24 cellular contexts compared by ENCODE assay signal in genomic region chr16:80664226-80664625, GRCh38.
DNase-seq lines count a peak whose midpoint lies in the region; ATAC-seq and TF ChIP-seq lines count a peak whose summit lies in the region.
"Had no signal": no experiment of that assay in that cellular context is flagged by ENCODE, and none has a peak within 500 bp of the region (broad histone marks: within the 10 kb centered on the region; RNA-seq: fewer than 3 reads in every experiment).

No MANE protein-coding gene starts in this region.

- TF ChIP-seq CTCF in glutamatergic neuron (IDR thresholded peaks at IDR 0.05; ENCODE audit: partially characterized antibody, unreplicated experiment) (no peak), smooth muscle cell (IDR thresholded peaks at IDR 0.05; ENCODE audit: borderline replicate concordance, insufficient read depth, poor library complexity, severe bottlenecking) (no peak), BE2C (IDR thresholded peaks at IDR 0.05; ENCODE audit: low read depth, low read length) (no peak)

- no peak overlapping the region for H3K4me2 ChIP-seq in smooth muscle cell
- H3K4me2 ChIP-seq: A549 had no signal

- no peaks in the 10 kb centered on the region for H3K79me2 ChIP-seq in smooth muscle cell (ENCODE audit: low read depth)

- intact Hi-C loops in activated T-helper 2 cell treated with anti-CD3 and anti-CD28 coated beads, Interferon-gamma antibody, Interleukin-2, Interleukin-4, amounts not matched to agents 10 μg/mL and 5 μg/mL and 100 μg/mL, durations not matched to agents 14 hours and 24 hours and 36 hours (cut with micrococcal nuclease), result no loop called here

- no peak overlapping the region for H3K9ac ChIP-seq in smooth muscle cell (ENCODE audit: low read depth)

- H3K4me3 Mint-ChIP-seq in T-helper 17 cell (no peak overlapping the region), glutamatergic neuron (ENCODE audit: unreplicated experiment) (no peak overlapping the region)
- no peak overlapping the region for H3K4me3 Mint-ChIP-seq in activated T-helper 2 cell treated with anti-CD3 and anti-CD28 coated beads, Interferon-gamma antibody, Interleukin-2, Interleukin-4, amounts not matched to agents 10 μg/mL and 5 μg/mL and 100 μg/mL, durations not matched to agents 14 hours and 24 hours and 36 hours (ENCODE audit: low read depth)
- H3K4me3 Mint-ChIP-seq: CD8-positive, alpha-beta T cell; HFFc6 had no signal

- no peak for ATAC-seq in T-helper 17 cell
- ATAC-seq: A549; CD8-positive, alpha-beta T cell had no signal

- peak; percentile 97 to 98 for DNase-seq in NCI-H524 (lab: John Stamatoyannopoulos, UW)
- DNase-seq in T-helper 17 cell, result no peak
- DNase-seq in glutamatergic neuron, result no peak
- DNase-seq in retina, result peak; percentile 14
- no peak for DNase-seq in smooth muscle cell (lab: John Stamatoyannopoulos, UW; ENCODE audit: unreplicated experiment)
- no peak for DNase-seq in activated T-helper 2 cell treated with anti-CD3 and anti-CD28 coated beads, Interferon-gamma antibody, Interleukin-2, Interleukin-4, amounts not matched to agents 10 μg/mL and 5 μg/mL and 100 μg/mL, durations not matched to agents 14 hours and 24 hours and 36 hours (ENCODE audit: low spot score)
- no peak for DNase-seq in BE2C
- DNase-seq: Caco-2; CD8-positive, alpha-beta T cell; DMS 273 treated with DMSO at 0.1 percent for 48 hours; DMS79; GF-D8; GOT3; HFFc6; KBM-7; NCI-H1105 treated with DMSO at 0.1 percent for 48 hours; NCI-H1694 treated with DMSO at 0.1 percent for 48 hours; NCI-H2081; NCI-H2227 treated with DMSO at 0.1 percent for 48 hours; SIG-M5 had no signal

- H3F3A ChIP-seq in smooth muscle cell (ENCODE audit: low read depth), result no peaks in the 10 kb centered on the region

- H3K27ac Mint-ChIP-seq in T-helper 17 cell (peak overlapping the region; percentile 67), glutamatergic neuron (ENCODE audit: unreplicated experiment) (peak overlapping the region; percentile 35)
- no peak overlapping the region for H3K27ac Mint-ChIP-seq in activated T-helper 2 cell treated with anti-CD3 and anti-CD28 coated beads, Interferon-gamma antibody, Interleukin-2, Interleukin-4, amounts not matched to agents 10 μg/mL and 5 μg/mL and 100 μg/mL, durations not matched to agents 14 hours and 24 hours and 36 hours
- H3K27ac Mint-ChIP-seq: CD8-positive, alpha-beta T cell; HFFc6 had no signal

- H3K4me3 ChIP-seq in smooth muscle cell (no peak overlapping the region), BE2C (ENCODE audit: low read depth, low read length) (no peak overlapping the region)
- H3K4me3 ChIP-seq: A549, HAP-1, SK-N-MC had no signal

- H3K27me3 Mint-ChIP-seq in T-helper 17 cell, result no peaks in the 10 kb centered on the region
- peaks cover 3% of the 10 kb centered on the region for H3K27me3 Mint-ChIP-seq in glutamatergic neuron (ENCODE audit: unreplicated experiment)
- H3K27me3 Mint-ChIP-seq in activated T-helper 2 cell treated with anti-CD3 and anti-CD28 coated beads, Interferon-gamma antibody, Interleukin-2, Interleukin-4, amounts not matched to agents 10 μg/mL and 5 μg/mL and 100 μg/mL, durations not matched to agents 14 hours and 24 hours and 36 hours (ENCODE audit: low read depth), result no peaks in the 10 kb centered on the region

- H3K4me1 ChIP-seq in smooth muscle cell (ENCODE audit: low read depth), result peaks cover 3% of the 10 kb centered on the region
- no peaks in the 10 kb centered on the region for H3K4me1 ChIP-seq in BE2C
- H3K4me1 ChIP-seq: A549, Caco-2, HAP-1 had no signal

- H3K36me3 ChIP-seq in smooth muscle cell (ENCODE audit: low read depth), result no peaks in the 10 kb centered on the region
- H3K36me3 ChIP-seq in BE2C, result no peaks in the 10 kb centered on the region
- H3K36me3 ChIP-seq: HAP-1 had no signal

- no peaks in the 10 kb centered on the region for H4K20me1 ChIP-seq in smooth muscle cell (ENCODE audit: low read depth)

- H3K27me3 ChIP-seq in smooth muscle cell (ENCODE audit: low read depth), result no peaks in the 10 kb centered on the region
- no peaks in the 10 kb centered on the region for H3K27me3 ChIP-seq in BE2C

- H3K36me3 Mint-ChIP-seq in T-helper 17 cell (ENCODE audit: low read depth), result peaks cover 7% of the 10 kb centered on the region
- peaks cover 16% of the 10 kb centered on the region for H3K36me3 Mint-ChIP-seq in glutamatergic neuron (ENCODE audit: unreplicated experiment)
- H3K36me3 Mint-ChIP-seq in activated T-helper 2 cell treated with anti-CD3 and anti-CD28 coated beads, Interferon-gamma antibody, Interleukin-2, Interleukin-4, amounts not matched to agents 10 μg/mL and 5 μg/mL and 100 μg/mL, durations not matched to agents 14 hours and 24 hours and 36 hours (ENCODE audit: low read depth), result peaks cover 29% of the 10 kb centered on the region
- H3K36me3 Mint-ChIP-seq: CD8-positive, alpha-beta T cell had no signal

- H2AFZ ChIP-seq in smooth muscle cell (ENCODE audit: low read depth), result no peak overlapping the region

- peaks cover 7% of the 10 kb centered on the region for H3K9me3 Mint-ChIP-seq in glutamatergic neuron (ENCODE audit: unreplicated experiment)
- H3K9me3 Mint-ChIP-seq in activated T-helper 2 cell treated with anti-CD3 and anti-CD28 coated beads, Interferon-gamma antibody, Interleukin-2, Interleukin-4, amounts not matched to agents 10 μg/mL and 5 μg/mL and 100 μg/mL, durations not matched to agents 14 hours and 24 hours and 36 hours, result peaks cover 22% of the 10 kb centered on the region

- no peak overlapping the region for H3K27ac ChIP-seq in smooth muscle cell (ENCODE audit: low read depth)
- H3K27ac ChIP-seq: A549, C4-2B, SK-N-MC had no signal

- H3K9me3 ChIP-seq in T-helper 17 cell (ENCODE audit: control insufficient read depth, low read length, poor library complexity, severe bottlenecking) (no peaks in the 10 kb centered on the region), smooth muscle cell (replicated peaks; ENCODE audit: low read depth) (peaks cover 8% of the 10 kb centered on the region), BE2C (no peaks in the 10 kb centered on the region)
- H3K9me3 ChIP-seq: HAP-1 had no signal

- 88% methylated on average over 10 of the region's 10 CpGs for WGBS in smooth muscle cell (ENCODE audit: low lambda C conversion rate)

- H3K4me1 Mint-ChIP-seq in T-helper 17 cell (no peaks in the 10 kb centered on the region), glutamatergic neuron (ENCODE audit: low read depth, unreplicated experiment) (peaks cover 28% of the 10 kb centered on the region)
- peaks cover 6% of the 10 kb centered on the region for H3K4me1 Mint-ChIP-seq in activated T-helper 2 cell treated with anti-CD3 and anti-CD28 coated beads, Interferon-gamma antibody, Interleukin-2, Interleukin-4, amounts not matched to agents 10 μg/mL and 5 μg/mL and 100 μg/mL, durations not matched to agents 14 hours and 24 hours and 36 hours (ENCODE audit: low read depth)

Comparison
In these comparisons a context has a peak if more than half of its experiments do, and no peak if none do; other contexts are left out.
1. DNase-seq: peak in NCI-H524 (2 of 2) and retina (single experiment); none in T-helper 17 cell (0 of 3), glutamatergic neuron (single experiment), smooth muscle cell (single experiment), activated T-helper 2 cell treated with anti-CD3 and anti-CD28 coated beads, Interferon-gamma antibody, Interleukin-2, Interleukin-4, amounts not matched to agents 10 μg/mL and 5 μg/mL and 100 μg/mL, durations not matched to agents 14 hours and 24 hours and 36 hours (single experiment) and BE2C (single experiment).